In the genomic region with DNA sequence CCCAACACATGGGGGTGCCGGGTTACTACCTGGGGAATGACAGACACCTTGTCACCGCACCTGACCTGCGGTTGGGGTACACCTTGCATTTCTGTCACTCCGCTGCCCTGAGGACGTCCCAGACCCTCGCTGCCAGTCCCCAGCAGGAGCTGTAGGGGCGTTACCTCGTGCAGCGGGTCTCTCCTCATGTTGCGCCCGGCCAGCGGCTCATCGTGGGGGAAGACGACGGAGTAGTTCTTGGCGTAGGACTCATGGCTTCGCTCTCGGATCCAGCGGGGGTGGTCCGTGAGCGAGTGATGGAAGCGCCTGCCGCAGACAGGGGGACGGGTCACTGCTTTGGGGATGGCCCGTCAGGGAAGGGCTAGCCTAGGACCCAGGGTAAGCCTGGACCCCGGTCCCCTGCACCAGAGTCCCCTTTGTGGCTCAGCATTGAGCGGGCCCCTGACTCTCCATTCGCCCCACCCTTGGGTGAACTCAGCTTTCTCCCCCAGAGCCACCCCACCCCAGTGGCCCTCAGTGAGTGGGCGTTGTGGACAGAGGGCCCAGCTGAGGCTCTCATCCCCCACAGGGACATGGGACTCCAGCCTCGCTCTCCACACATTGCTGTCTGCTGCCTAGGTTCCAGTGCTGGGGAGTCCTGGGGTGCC, we compare ENCODE assay signal across 20 cellular contexts. TPM values are rescaled to one million over a fixed set of nuclear protein-coding genes. Genes with fewer than 3 reads are reported as not detected.
DNase-seq lines count a peak whose midpoint lies in the region; ATAC-seq and TF ChIP-seq lines count a peak whose summit lies in the region.
"Had no signal": no experiment of that assay in that cellular context is flagged by ENCODE, and none has a peak within 500 bp of the region (broad histone marks: within the 10 kb centered on the region; RNA-seq: fewer than 3 reads in every experiment).

No MANE protein-coding gene starts in this region.

- H3K9ac ChIP-seq in neuronal stem cell (ENCODE audit: low read depth, low read length, poor library complexity) = no peak overlapping the region
- H3K9ac ChIP-seq: SK-N-SH had no signal

- WGBS in neuronal stem cell (ENCODE audit: extremely low coverage in 2 of 2, insufficient read length in 2 of 2, insufficient replicate concordance in 1 of 2), 2 donors = no CpG with 5 or more reads among the region's 30 CpGs

- no peaks in the 10 kb centered on the region for H3K36me3 ChIP-seq in BE2C
- no peaks in the 10 kb centered on the region for H3K36me3 ChIP-seq in DOHH2 (ENCODE audit: control insufficient read depth, low read length)
- no peaks in the 10 kb centered on the region for H3K36me3 ChIP-seq in neuronal stem cell (replicated peaks in 1 of 2; ENCODE audit: control insufficient read depth in 2 of 2, insufficient read depth in 2 of 2, low read length in 2 of 2)
- H3K36me3 ChIP-seq: transverse colon had no signal

- no peak for ATAC-seq in left ventricle myocardium superior
- ATAC-seq in HG03469 (IDR thresholded peaks at IDR 0.05; ENCODE audit: unreplicated experiment) = no peak

- H3K9me3 ChIP-seq in BE2C = no peaks in the 10 kb centered on the region
- no peaks in the 10 kb centered on the region for H3K9me3 ChIP-seq in DOHH2 (ENCODE audit: control insufficient read depth, insufficient read depth, low read length)
- H3K9me3 ChIP-seq in neuronal stem cell (replicated peaks in 1 of 2; ENCODE audit: control insufficient read depth in 2 of 2, insufficient read depth in 1 of 2, low read depth in 1 of 2, low read length in 2 of 2) = no peaks in the 10 kb centered on the region
- H3K9me3 ChIP-seq: SK-N-SH, transverse colon had no signal

- H3K79me1 ChIP-seq in neuronal stem cell (ENCODE audit: low read depth, low read length) = peaks cover 2% of the 10 kb centered on the region

- H3K4me2 ChIP-seq in DOHH2 (ENCODE audit: low read length) (peak overlapping the region; percentile 77), neuronal stem cell (ENCODE audit: insufficient read depth, low read length, poor library complexity, severe bottlenecking) (no peak overlapping the region)
- H3K4me2 ChIP-seq: SK-N-SH had no signal

- intact Hi-C loops in left ventricle myocardium superior (cut with micrococcal nuclease) = no loop called here

- H4K91ac ChIP-seq in neuronal stem cell (ENCODE audit: low read depth, low read length, poor library complexity) = no peak overlapping the region

- peak overlapping the region; percentile 15 for H2AK5ac ChIP-seq in neuronal stem cell (ENCODE audit: low read depth, low read length)

- H2BK5ac ChIP-seq in neuronal stem cell (ENCODE audit: low read length) = peak overlapping the region; percentile 33

- TF ChIP-seq CTCF in BE2C (IDR thresholded peaks at IDR 0.05; ENCODE audit: low read depth, low read length) (no peak), DOHH2 (IDR thresholded peaks at IDR 0.05; ENCODE audit: low read depth, low read length, poor library complexity, severe bottlenecking) (no peak)

- H3K4ac ChIP-seq in neuronal stem cell (ENCODE audit: low read length) = no peak overlapping the region

- DNase-seq in BE2C (peak; percentile 8), left ventricle myocardium superior (peak; percentile 18), neuronal stem cell (ENCODE audit: low spot score) (no peak), CD1c-positive myeloid dendritic cell (ENCODE audit: extremely low spot score) (no peak), DMS114 treated with DMSO at 0.1 percent for 48 hours (lab: John Stamatoyannopoulos, UW; ENCODE audit: unreplicated experiment) (no peak), amniotic stem cell (lab: John Stamatoyannopoulos, UW) (no peak)
- DNase-seq: activated CD4-positive, alpha-beta T cell treated with anti-CD3 and anti-CD28 coated beads for 4 hours; activated effector memory CD4-positive, alpha-beta T cell treated with anti-CD3 and anti-CD28 coated beads, Interleukin-2, amount 50 U/mL, for 16 hours; C1 segment of cervical spinal cord; effector CD4-positive, alpha-beta T cell; EL; HCEC 1CT; Karpas-422; RPMI8226; SK-N-SH; small intestine; transverse colon had no signal

- no peaks in the 10 kb centered on the region for H3K9me2 ChIP-seq in DOHH2 (replicated peaks; ENCODE audit: control insufficient read depth, low read length)
- H3K9me2 ChIP-seq: SK-N-SH had no signal

- no peak overlapping the region for H4K8ac ChIP-seq in neuronal stem cell (ENCODE audit: low read depth, low read length)

- no peak overlapping the region for H3K4me3 ChIP-seq in BE2C (ENCODE audit: low read depth, low read length)
- peak overlapping the region; percentile 58 for H3K4me3 ChIP-seq in DOHH2 (ENCODE audit: low read length)
- no peak overlapping the region for H3K4me3 ChIP-seq in neuronal stem cell (ENCODE audit: low read length in 2 of 2)
- H3K4me3 ChIP-seq: GM12878, transverse colon had no signal

- H2AFZ ChIP-seq in neuronal stem cell (ENCODE audit: low read length) = no peak overlapping the region

- no peaks in the 10 kb centered on the region for H3K79me2 ChIP-seq in DOHH2 (ENCODE audit: control insufficient read depth, low read length)

- H3K27ac ChIP-seq in DOHH2 (ENCODE audit: low read depth, low read length) (peak overlapping the region; percentile 86; the same call in 1 of the 2 replicates), neuronal stem cell (replicated peaks; ENCODE audit: low read length) (no peak overlapping the region)

- H2BK12ac ChIP-seq in neuronal stem cell (ENCODE audit: low read length) = no peak overlapping the region

- peak overlapping the region; percentile 20 for H2BK15ac ChIP-seq in neuronal stem cell (ENCODE audit: low read length)

- no peak overlapping the region for H3K18ac ChIP-seq in neuronal stem cell (ENCODE audit: low read length)

- H4K20me1 ChIP-seq in DOHH2 (ENCODE audit: control insufficient read depth, insufficient read depth, low read depth, low read length) = no peaks in the 10 kb centered on the region

- H3F3A ChIP-seq in DOHH2 (ENCODE audit: control insufficient read depth, insufficient read depth) = peaks cover 20% of the 10 kb centered on the region

- no peak overlapping the region for H3K14ac ChIP-seq in neuronal stem cell (ENCODE audit: low read length)

- peak overlapping the region; percentile 14 for H3K23ac ChIP-seq in neuronal stem cell (ENCODE audit: low read depth, low read length, poor library complexity)

- H2BK120ac ChIP-seq in neuronal stem cell (ENCODE audit: low read depth, low read length) = no peak overlapping the region

- H3K27me3 ChIP-seq in BE2C (no peaks in the 10 kb centered on the region), DOHH2 (ENCODE audit: control insufficient read depth, low read length) (no peaks in the 10 kb centered on the region), neuronal stem cell (ENCODE audit: control insufficient read depth in 3 of 3, insufficient read depth in 3 of 3, low read depth in 1 of 3, low read length in 3 of 3) (no peaks in the 10 kb centered on the region)

- H3K4me1 ChIP-seq in BE2C (peaks cover 33% of the 10 kb centered on the region), DOHH2 (ENCODE audit: control insufficient read depth, low read length) (peaks cover 100% of the 10 kb centered on the region), neuronal stem cell (ENCODE audit: control insufficient read depth in 2 of 2, insufficient read depth in 1 of 2, low read depth in 1 of 2, low read length in 2 of 2) (peaks cover 3 to 6% of the 10 kb centered on the region in 2 donors)

RNA-seq across cellular contexts. Expression of gene SARDH, which starts 29.9 kb away (rescaled TPM):
- 6.3 TPM for polyA plus RNA-seq in BE2C (2012; ENCODE audit: insufficient read depth, insufficient read length, low read depth)
- 0.64 TPM for total RNA-seq in left ventricle myocardium superior
- polyA plus RNA-seq in neuronal stem cell (2013, experiment 1 of 2) = 3.8 TPM
- polyA plus RNA-seq in neuronal stem cell (2013, experiment 2 of 2) = 3.7 TPM

Comparison
In these comparisons a context has a peak if more than half of its experiments do, and no peak if none do; other contexts are left out.
1. DNase-seq: peak in BE2C (single experiment) and left ventricle myocardium superior (single experiment); none in neuronal stem cell (single experiment), CD1c-positive myeloid dendritic cell (single experiment), DMS114 treated with DMSO at 0.1 percent for 48 hours (single experiment) and amniotic stem cell (single experiment).